ENCODE assay signal across 8 cellular contexts in genomic region chr7:23105644-23106490, GRCh38. TPM values are rescaled to one million over a fixed set of nuclear protein-coding genes. Genes with fewer than 3 reads are reported as not detected.
A peak's percentile ranks its signal among the peaks of the same experiment; 100 is the strongest.
DNase-seq lines count a peak whose midpoint lies in the region; ATAC-seq and TF ChIP-seq lines count a peak whose summit lies in the region.

KLHL7 (plus strand) TSS chr7:23105785; CDS start chr7:23106027, 242 bp downstream.

- H4K20me1 ChIP-seq in OCI-LY7 (ENCODE audit: insufficient read depth, low read length) = no peaks in the 10 kb centered on the region

- H3K27ac ChIP-seq in OCI-LY7 (ENCODE audit: low read depth, low read length, poor library complexity, severe bottlenecking) = peak within 1 kb of the TSS; percentile 80

- peak within 1 kb of the TSS; percentile 84 for H3K4me3 ChIP-seq in OCI-LY7 (ENCODE audit: low read depth, low read length, poor library complexity, severe bottlenecking)

- CTCF ChIA-PET in OCI-LY7 (lab: Charles Lee; ENCODE audit: unreplicated experiment) = interaction anchor here (0.6 to 1.4 kb wide), 6 partner anchors 8 to 167 kb away, joined by 3 to 4 read pairs (median 3); no protein-coding TSS in a partner anchor

- no peaks in the 10 kb centered on the region for H3K9me2 ChIP-seq in OCI-LY7 (ENCODE audit: insufficient read depth, low read length)

- H2AFZ ChIP-seq in OCI-LY7 (ENCODE audit: low read length) = peak within 1 kb of the TSS; percentile 86

- intact Hi-C loops in OCI-LY7 (cut with micrococcal nuclease; ENCODE audit: unreplicated experiment) = loop anchor here (1.0 to 10.0 kb wide), 2 partner anchors 76 to 439 kb away; partner anchors contain the start of gene NUP42

- ATAC-seq in GM21526 (IDR thresholded peaks at IDR 0.05; ENCODE audit: low FRiP score, unreplicated experiment) = peak; percentile 97

- POLR2A ChIA-PET in OCI-LY7 (lab: Charles Lee) = interaction anchor here (0.5 to 2.8 kb wide), 22 partner anchors 9 to 1660 kb away, joined by 3 to 12 read pairs (median 4); partner anchors contain the start of gene TOMM7

- no TSS peak for BruUV-seq in OCI-LY7 (replicated peaks; lab: Mats Ljungman, UMichigan)

- TF ChIP-seq CTCF in OCI-LY7 (conservative IDR thresholded peaks at IDR 0.05; ENCODE audit: low read length) = no peak

- no peaks in the 10 kb centered on the region; the same call in 1 of the 2 replicates for H3K36me3 ChIP-seq in OCI-LY7 (ENCODE audit: insufficient read depth, low read length)

- peak within 1 kb of the TSS; percentile 91 for H3K4me2 ChIP-seq in OCI-LY7 (ENCODE audit: low read length)

- peaks cover 29% of the 10 kb centered on the region for H3K79me2 ChIP-seq in OCI-LY7 (ENCODE audit: insufficient read depth, low read depth, low read length)

- H3K4me1 ChIP-seq in OCI-LY7 (ENCODE audit: insufficient read depth, low read length, poor library complexity, severe bottlenecking) = peaks cover 22% of the 10 kb centered on the region

- no peaks in the 10 kb centered on the region for H3K9me3 ChIP-seq in OCI-LY7 (ENCODE audit: low read length)

- peak; percentile 99 for DNase-seq in DMS 273 (lab: John Stamatoyannopoulos, UW; ENCODE audit: unreplicated experiment)
- peak; percentile 72 for DNase-seq in HuH-7.5 (ENCODE audit: low spot score)
- peak; percentile 96 for DNase-seq in OCI-LY7 (ENCODE audit: low spot score)
- peak; percentile 95 for DNase-seq in activated T-cell treated with anti-CD3 and anti-CD28 coated beads for 24 hours (ENCODE audit: low read depth)
- peak; percentile 74 for DNase-seq in epidermal melanocyte (ENCODE audit: insufficient read length, low spot score)
- peak; percentile 94 for DNase-seq in middle frontal gyrus (ENCODE audit: extremely low spot score, low spot score)
- DNase-seq in stimulated activated CD8-positive, alpha-beta memory T cell treated with anti-CD3 and anti-CD28 coated beads, Interleukin-4, amount 100 ng/mL, for 1 hour (ENCODE audit: low read depth in 2 of 2, low spot score in 1 of 2) = peak; percentile 90 to 94

RNA-seq across cellular contexts. Expression of gene KLHL7, which starts in this region (rescaled TPM):
- 24.4 and 25.8 TPM in 2 replicates for total RNA-seq in OCI-LY7 (2014; rRNA removed; shearing (Covaris generic))
- total RNA-seq in OCI-LY7 (2022) = 30.2 and 35.2 TPM in 2 replicates

Comparison
In these comparisons a context has a peak if more than half of its experiments do, and no peak if none do; other contexts are left out.
1. Peak in every context shown above with its lines: DNase-seq, ATAC-seq, H3K4me3 ChIP-seq and H3K27ac ChIP-seq.